ENCODE assay signal across 18 cellular contexts in the genomic region with DNA sequence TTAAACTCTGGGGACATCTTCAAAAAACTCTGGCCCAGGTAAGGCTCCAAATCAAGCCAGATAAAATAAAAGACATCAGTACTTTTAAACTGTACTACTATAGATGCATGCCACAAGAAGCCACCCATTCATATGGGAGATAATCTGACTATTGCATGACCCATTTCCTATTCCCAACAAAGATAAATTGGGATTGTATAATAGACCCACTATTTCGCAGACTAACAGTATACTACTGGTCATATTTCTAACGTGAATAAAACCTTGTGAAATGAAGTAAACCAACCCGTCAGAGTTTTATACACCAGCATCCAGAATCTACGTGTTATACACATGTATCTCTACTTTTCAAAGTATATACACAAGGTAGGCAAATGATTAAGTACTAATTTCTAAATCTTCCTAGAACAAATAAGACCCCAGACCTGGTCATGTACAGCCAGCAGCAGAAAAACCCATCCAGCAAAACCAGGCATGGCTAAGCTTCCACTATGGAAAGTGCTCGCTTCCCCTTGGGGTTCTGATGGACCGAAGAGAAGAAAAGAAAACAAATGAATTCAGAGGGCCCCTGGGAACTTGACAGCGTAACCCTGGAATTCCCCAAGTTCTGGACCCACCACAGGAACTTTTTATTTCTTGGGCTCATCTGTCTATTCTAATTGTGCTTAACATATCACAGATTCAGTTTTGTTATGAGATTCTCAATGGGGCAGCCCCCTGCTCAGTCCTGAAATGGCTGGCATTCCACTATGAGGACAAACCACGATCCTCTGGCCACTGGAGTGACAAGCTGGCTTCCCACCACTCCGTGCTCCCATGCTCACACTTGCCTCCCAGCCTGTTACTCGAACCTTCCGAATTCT.
A peak's percentile ranks its signal among the peaks of the same experiment; 100 is the strongest.
DNase-seq lines count a peak whose midpoint lies in the region; ATAC-seq, FAIRE-seq and TF ChIP-seq lines count a peak whose summit lies in the region.
"Had no signal": no experiment of that assay in that cellular context is flagged by ENCODE, and none has a peak within 500 bp of the region (broad histone marks: within the 10 kb centered on the region; RNA-seq: fewer than 3 reads in every experiment).

No MANE protein-coding gene starts in this region.

- no peak for ATAC-seq in activated T-cell treated with anti-CD3 and anti-CD28 coated beads, Interleukin-2, amount 50 U/mL, for 72 hours (replicated peaks in 1 of 2)
- ATAC-seq in activated T-cell treated with anti-CD3 and anti-CD28 coated beads, Interleukin-2, amount 50 U/mL, for 4 hours: no peak
- peak; percentile 28 for ATAC-seq in HG02759 (IDR thresholded peaks at IDR 0.05; ENCODE audit: unreplicated experiment)
- ATAC-seq in GM12878: peak; percentile 45
- ATAC-seq in stimulated activated memory B cell treated with anti-CD40 and anti-IgM and Interleukin-4, amounts not matched to agents 10 μg/mL and 1 μg/mL and 100 μg/mL, for 72 hours: peak; percentile 48
- no peak for ATAC-seq in natural killer cell
- ATAC-seq: upper lobe of right lung had no signal

- peaks cover 67% of the 10 kb centered on the region for H3K79me2 ChIP-seq in GM12878 (ENCODE audit: control insufficient read depth, insufficient read depth, low read length)

- peaks cover 4 to 11% of the 10 kb centered on the region in 2 donors for H3K36me3 Mint-ChIP-seq in activated T-cell treated with anti-CD3 and anti-CD28 coated beads, Interleukin-2, amount 50 U/mL, for 72 hours (ENCODE audit: insufficient read depth in 2 of 2)
- no peaks in the 10 kb centered on the region for H3K36me3 Mint-ChIP-seq in activated T-cell treated with anti-CD3 and anti-CD28 coated beads, Interleukin-2, amount 50 U/mL, for 4 hours (ENCODE audit: insufficient read depth)
- no peaks in the 10 kb centered on the region for H3K36me3 Mint-ChIP-seq in stimulated activated memory B cell treated with anti-CD40 and anti-IgM and Interleukin-4, amounts not matched to agents 10 μg/mL and 1 μg/mL and 100 μg/mL, for 72 hours
- no peaks in the 10 kb centered on the region for H3K36me3 Mint-ChIP-seq in natural killer cell
- H3K36me3 Mint-ChIP-seq: CD4-positive, CD25-positive, alpha-beta regulatory T cell had no signal

- peak; percentile 26 to 45; a peak in 2 of 4 replicates for TF ChIP-seq EP300 in GM12878 (IDR thresholded peaks at IDR 0.05; ENCODE audit: borderline replicate concordance in 1 of 2, control insufficient read depth in 1 of 2, low read depth in 2 of 2, low read length in 2 of 2)

- 0% methylated on average over 11 of the region's 11 CpGs for WGBS in GM12878 (ENCODE audit: insufficient coverage, insufficient replicate concordance, low lambda C conversion rate, missing lambda C conversion rate)

- intact Hi-C loops in GM12878 (cut with micrococcal nuclease; ENCODE audit: unreplicated experiment): loop anchor here (2.0 kb wide), 1 partner anchor 18 kb away; no protein-coding TSS in a partner anchor
- intact Hi-C loops in natural killer cell (cut with micrococcal nuclease): no loop called here

- peak overlapping the region; percentile 45 for H2AFZ ChIP-seq in GM12878 (ENCODE audit: control insufficient read depth, low read depth, low read length)

- BruUV-seq in GM12878 (replicated peaks; lab: Mats Ljungman, UMichigan): TSS peak; percentile 62

- peak overlapping the region; percentile 50 to 51 for H3K4me3 Mint-ChIP-seq in activated T-cell treated with anti-CD3 and anti-CD28 coated beads, Interleukin-2, amount 50 U/mL, for 72 hours
- H3K4me3 Mint-ChIP-seq in activated T-cell treated with anti-CD3 and anti-CD28 coated beads, Interleukin-2, amount 50 U/mL, for 4 hours: no peak overlapping the region
- peak overlapping the region; percentile 57 for H3K4me3 Mint-ChIP-seq in stimulated activated memory B cell treated with anti-CD40 and anti-IgM and Interleukin-4, amounts not matched to agents 10 μg/mL and 1 μg/mL and 100 μg/mL, for 72 hours
- no peak overlapping the region for H3K4me3 Mint-ChIP-seq in natural killer cell
- H3K4me3 Mint-ChIP-seq: CD4-positive, CD25-positive, alpha-beta regulatory T cell; T-helper 2 cell treated with Interferon-gamma antibody and Interleukin-4, amounts not matched to agents 5 μg/mL and 100 μg/mL, for 36 hours had no signal

- peaks cover 70% of the 10 kb centered on the region for H3K4me1 Mint-ChIP-seq in activated T-cell treated with anti-CD3 and anti-CD28 coated beads, Interleukin-2, amount 50 U/mL, for 72 hours (ENCODE audit: low read depth)
- peaks cover 44% of the 10 kb centered on the region for H3K4me1 Mint-ChIP-seq in activated T-cell treated with anti-CD3 and anti-CD28 coated beads, Interleukin-2, amount 50 U/mL, for 4 hours (ENCODE audit: low read depth)
- H3K4me1 Mint-ChIP-seq in stimulated activated memory B cell treated with anti-CD40 and anti-IgM and Interleukin-4, amounts not matched to agents 10 μg/mL and 1 μg/mL and 100 μg/mL, for 72 hours: peaks cover 60% of the 10 kb centered on the region
- no peaks in the 10 kb centered on the region for H3K4me1 Mint-ChIP-seq in natural killer cell

- H3K4me2 ChIP-seq in GM12878 (ENCODE audit: control insufficient read depth, insufficient read depth): peak overlapping the region; percentile 75

- H3K27ac Mint-ChIP-seq in activated T-cell treated with anti-CD3 and anti-CD28 coated beads, Interleukin-2, amount 50 U/mL, for 72 hours: no peak overlapping the region
- H3K27ac Mint-ChIP-seq in stimulated activated memory B cell treated with anti-CD40 and anti-IgM and Interleukin-4, amounts not matched to agents 10 μg/mL and 1 μg/mL and 100 μg/mL, for 72 hours: peak overlapping the region; percentile 94
- H3K27ac Mint-ChIP-seq in natural killer cell: no peak overlapping the region
- H3K27ac Mint-ChIP-seq: T-helper 2 cell treated with Interferon-gamma antibody and Interleukin-4, amounts not matched to agents 5 μg/mL and 100 μg/mL, for 36 hours had no signal

- no peaks in the 10 kb centered on the region for H4K20me1 ChIP-seq in GM12878 (ENCODE audit: control insufficient read depth, insufficient read depth)

- H3K9me3 ChIP-seq in GM12878 (replicated peaks; ENCODE audit: control insufficient read depth, insufficient read depth, low read length): no peaks in the 10 kb centered on the region
- H3K9me3 ChIP-seq: sigmoid colon, upper lobe of right lung had no signal

- peaks cover 24% of the 10 kb centered on the region for H3K27me3 Mint-ChIP-seq in activated T-cell treated with anti-CD3 and anti-CD28 coated beads, Interleukin-2, amount 50 U/mL, for 72 hours (ENCODE audit: low read depth)
- H3K27me3 Mint-ChIP-seq in activated T-cell treated with anti-CD3 and anti-CD28 coated beads, Interleukin-2, amount 50 U/mL, for 4 hours (ENCODE audit: low read depth): no peaks in the 10 kb centered on the region
- no peaks in the 10 kb centered on the region for H3K27me3 Mint-ChIP-seq in stimulated activated memory B cell treated with anti-CD40 and anti-IgM and Interleukin-4, amounts not matched to agents 10 μg/mL and 1 μg/mL and 100 μg/mL, for 72 hours
- H3K27me3 Mint-ChIP-seq in natural killer cell (ENCODE audit: low read depth in 2 of 2): peaks cover 0 to 5% of the 10 kb centered on the region in 2 donors
- H3K27me3 Mint-ChIP-seq: CD4-positive, CD25-positive, alpha-beta regulatory T cell had no signal

- peak overlapping the region; percentile 87 for H3K27ac ChIP-seq in GM12878 (ENCODE audit: control insufficient read depth, insufficient read depth)
- H3K27ac ChIP-seq: upper lobe of right lung had no signal

- in situ Hi-C loops in GM12878 (cut with MboI): no loop called here

- TF ChIP-seq POLR2A in GM12878 (IDR thresholded peaks at IDR 0.05; ENCODE audit: low read depth, low read length): peak; percentile 31; the same call in 1 of the 2 replicates

- H3K27me3 ChIP-seq in GM12878 (replicated peaks in 1 of 2; ENCODE audit: control insufficient read depth in 2 of 2, insufficient read depth in 2 of 2, low read length in 1 of 2): no peaks in the 10 kb centered on the region
- H3K27me3 ChIP-seq: sigmoid colon, upper lobe of right lung had no signal

- DNase-seq in activated T-cell treated with anti-CD3 and anti-CD28 coated beads, Interleukin-2, amount 50 U/mL, for 72 hours: no peak
- DNase-seq in activated T-cell treated with anti-CD3 and anti-CD28 coated beads, Interleukin-2, amount 50 U/mL, for 4 hours: no peak
- DNase-seq in GM12878 (ENCODE audit: low read depth, low spot score): peak; percentile 75
- DNase-seq in natural killer cell: no peak
- DNase-seq in NCI-H1417 (lab: John Stamatoyannopoulos, UW): no peak
- DNase-seq in CD1c-positive myeloid dendritic cell (ENCODE audit: extremely low spot score): no peak
- DNase-seq: 8988T; activated CD4-positive, alpha-beta T cell treated with anti-CD3 and anti-CD28 coated beads, Interleukin-2, amount 50 U/mL, for 1 hour; CD4-positive, CD25-positive, alpha-beta regulatory T cell; DMS79 treated with DMSO at 0.1 percent for 48 hours; effector CD4-positive, alpha-beta T cell; NCI-H2029 treated with DMSO at 0.1 percent for 48 hours; sigmoid colon; stimulated activated CD4-positive, alpha-beta T cell treated with anti-CD3 and anti-CD28 coated beads, Interleukin-4, amount 100 ng/mL, for 4 hours; upper lobe of right lung had no signal

- CTCF ChIA-PET in GM12878 (lab: Yijun Ruan, JAX): interaction anchor here (0.7 to 6.9 kb wide), 8 partner anchors 13 to 67 kb away, joined by 3 to 47 read pairs (median 6); partner anchors contain the start of gene MB21D2

- SMC1A ChIA-PET in GM12878 (lab: Charles Lee; ENCODE audit: uncharacterized antibody, unreplicated experiment): interaction anchor here (0.7 to 20.8 kb wide), 12 partner anchors 8 to 71 kb away, joined by 3 to 283 read pairs (median 5); partner anchors contain the start of gene MB21D2

- TF ChIP-seq CTCF in GM12878 (IDR thresholded peaks at IDR 0.05 in 2 of 3, conservative IDR thresholded peaks at IDR 0.05 in 1 of 3; ENCODE audit: control insufficient read depth in 2 of 3, extremely low read depth in 1 of 3, insufficient read depth in 1 of 3, low read depth in 3 of 3, low read length in 3 of 3) (no peak), natural killer cell (IDR thresholded peaks at IDR 0.05) (no peak)

- RAD21 ChIA-PET in GM12878 (lab: Charles Lee; ENCODE audit: unreplicated experiment): interaction anchor here (0.6 to 8.8 kb wide), 9 partner anchors 8 to 67 kb away, joined by 3 to 123 read pairs (median 25); partner anchors contain the start of gene MB21D2

- POLR2A ChIA-PET in GM12878 (lab: Charles Lee): interaction anchor here (0.6 to 3.1 kb wide), 6 partner anchors 13 to 69 kb away, joined by 3 to 10 read pairs (median 6); partner anchors contain the start of gene MB21D2

- no peak for TF ChIP-seq RAD21 in GM12878 (IDR thresholded peaks at IDR 0.05; ENCODE audit: insufficient read depth, low read depth, low read length)

- H3K36me3 ChIP-seq in GM12878 (ENCODE audit: control insufficient read depth in 2 of 2, insufficient read depth in 2 of 2, low read length in 1 of 2): no peaks in the 10 kb centered on the region
- H3K36me3 ChIP-seq: sigmoid colon, upper lobe of right lung had no signal

- no peak for FAIRE-seq in GM12878 (lab: Jason Lieb, UNC)

- peak overlapping the region; percentile 68 for H3K9ac ChIP-seq in GM12878 (ENCODE audit: control insufficient read depth, insufficient read depth, low read length)

- H3K9me3 Mint-ChIP-seq in activated T-cell treated with anti-CD3 and anti-CD28 coated beads, Interleukin-2, amount 50 U/mL, for 72 hours: no peaks in the 10 kb centered on the region
- H3K9me3 Mint-ChIP-seq in activated T-cell treated with anti-CD3 and anti-CD28 coated beads, Interleukin-2, amount 50 U/mL, for 4 hours: no peaks in the 10 kb centered on the region
- H3K9me3 Mint-ChIP-seq in stimulated activated memory B cell treated with anti-CD40 and anti-IgM and Interleukin-4, amounts not matched to agents 10 μg/mL and 1 μg/mL and 100 μg/mL, for 72 hours: no peaks in the 10 kb centered on the region
- no peaks in the 10 kb centered on the region for H3K9me3 Mint-ChIP-seq in natural killer cell
- H3K9me3 Mint-ChIP-seq: CD4-positive, CD25-positive, alpha-beta regulatory T cell; T-helper 2 cell treated with Interferon-gamma antibody and Interleukin-4, amounts not matched to agents 5 μg/mL and 100 μg/mL, for 36 hours had no signal

- peak overlapping the region; percentile 48 for H3K4me3 ChIP-seq in GM12878
- H3K4me3 ChIP-seq: sigmoid colon, upper lobe of right lung had no signal

- peaks cover 70% of the 10 kb centered on the region for H3K4me1 ChIP-seq in GM12878 (ENCODE audit: control insufficient read depth, insufficient read depth, low read length)

Comparison
In these comparisons a context has a peak if more than half of its experiments do, and no peak if none do; other contexts are left out.
1. H3K4me3 Mint-ChIP-seq: peak in activated T-cell treated with anti-CD3 and anti-CD28 coated beads, Interleukin-2, amount 50 U/mL, for 72 hours (2 of 2) and stimulated activated memory B cell treated with anti-CD40 and anti-IgM and Interleukin-4, amounts not matched to agents 10 μg/mL and 1 μg/mL and 100 μg/mL, for 72 hours (single experiment); none in activated T-cell treated with anti-CD3 and anti-CD28 coated beads, Interleukin-2, amount 50 U/mL, for 4 hours (single experiment) and natural killer cell (single experiment).
2. ATAC-seq: peak in HG02759 (single experiment), GM12878 (single experiment) and stimulated activated memory B cell treated with anti-CD40 and anti-IgM and Interleukin-4, amounts not matched to agents 10 μg/mL and 1 μg/mL and 100 μg/mL, for 72 hours (single experiment); none in activated T-cell treated with anti-CD3 and anti-CD28 coated beads, Interleukin-2, amount 50 U/mL, for 72 hours (0 of 2), activated T-cell treated with anti-CD3 and anti-CD28 coated beads, Interleukin-2, amount 50 U/mL, for 4 hours (0 of 2) and natural killer cell (0 of 3).